ENCODE assay signal across 8 cellular contexts in the genomic region with DNA sequence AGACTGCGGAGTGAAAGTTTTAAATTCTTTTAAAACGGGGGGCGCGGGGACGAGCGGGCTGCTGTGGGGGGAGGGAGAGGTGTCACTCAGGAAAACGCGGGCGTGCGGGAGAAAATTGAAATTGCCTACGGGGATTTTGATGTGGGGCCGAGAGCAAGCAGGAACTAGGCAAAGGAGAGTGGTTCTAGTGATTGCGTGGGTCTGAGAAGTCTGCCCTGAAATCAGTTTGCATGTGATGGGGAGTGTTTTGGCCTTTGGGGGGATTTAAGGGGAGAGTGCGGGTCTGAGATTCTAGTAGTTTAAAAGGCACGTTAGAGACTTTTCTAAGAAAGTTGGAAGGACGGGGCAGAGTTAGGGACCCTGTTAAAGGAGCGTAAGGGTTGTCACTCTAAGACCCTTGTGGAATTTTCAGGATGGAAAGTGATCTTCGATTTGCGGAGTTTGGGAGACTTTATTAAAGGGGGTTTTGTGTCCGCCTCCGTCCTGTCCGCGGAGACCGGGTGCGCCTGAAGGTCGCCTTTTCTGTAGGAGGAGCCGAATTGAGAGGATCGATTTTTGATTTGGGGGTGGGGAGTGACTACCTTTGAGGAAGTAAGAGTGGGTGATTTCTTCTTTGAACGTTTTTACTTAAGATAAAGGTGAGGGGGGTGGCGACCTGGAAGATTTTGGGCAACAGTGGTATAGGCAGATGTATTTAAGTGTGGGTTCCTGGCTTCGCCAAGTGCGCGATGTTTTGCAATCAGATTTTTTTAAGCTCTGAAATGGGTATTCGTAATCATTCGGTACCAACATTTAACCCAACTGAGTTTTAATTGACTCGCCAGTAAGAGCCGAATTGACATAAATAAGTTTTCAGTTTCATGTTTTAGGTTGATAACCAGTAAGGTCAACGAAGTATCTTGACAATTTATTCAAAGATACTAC. TPM values are rescaled to one million over a fixed set of nuclear protein-coding genes. Genes with fewer than 3 reads are reported as not detected.
DNase-seq lines count a peak whose midpoint lies in the region; ATAC-seq and TF ChIP-seq lines count a peak whose summit lies in the region.

No MANE protein-coding gene starts in this region.

- ATAC-seq in Right ventricle myocardium inferior, result no peak
- ATAC-seq in left cardiac atrium, result no peak

- TF ChIP-seq CTCF in esophagus squamous epithelium (IDR thresholded peaks at IDR 0.05) (no peak), neutrophil (IDR thresholded peaks at IDR 0.05) (no peak)

- peaks cover 4 to 57% (median 34%) of the 10 kb centered on the region in 3 donors for H3K4me1 ChIP-seq in esophagus squamous epithelium
- H3K4me1 ChIP-seq in neutrophil (ENCODE audit: control insufficient read depth in 1 of 2, insufficient read depth in 1 of 2, low read depth in 1 of 2, low read length in 1 of 2), result peaks cover 39 to 41% of the 10 kb centered on the region in 2 experiments

- H3K9me3 ChIP-seq in esophagus squamous epithelium (no peaks in the 10 kb centered on the region), neutrophil (no peaks in the 10 kb centered on the region)

- H3K4me3 ChIP-seq in esophagus squamous epithelium (peak overlapping the region; percentile 73 to 98 (median 88)), neutrophil (ENCODE audit: low read depth in 1 of 2, low read length in 1 of 2) (peak overlapping the region; percentile 98 to 100)

- intact Hi-C loops in Right ventricle myocardium inferior (cut with DNase I), result loop anchor here (5.0 kb wide), 1 partner anchor 57 kb away; a partner anchor contains a TSS
- intact Hi-C loops in left cardiac atrium (cut with DNase I), result loop anchor here in 1 of 2 donors (10.0 kb wide), 1 partner anchor 391 kb away; a partner anchor contains a TSS
- intact Hi-C loops in esophagus squamous epithelium (cut with DNase I), result no loop called here

- TF ChIP-seq POLR2A in esophagus squamous epithelium (IDR thresholded peaks at IDR 0.05), result no peak

- WGBS in esophagus squamous epithelium, 2 donors, result 1 to 2% methylated on average over 32 to 37 of the region's 38 CpGs

- H3K27me3 ChIP-seq in esophagus squamous epithelium, result no peaks in the 10 kb centered on the region
- no peaks in the 10 kb centered on the region for H3K27me3 ChIP-seq in neutrophil

- H3K36me3 ChIP-seq in esophagus squamous epithelium, result no peaks in the 10 kb centered on the region
- no peaks in the 10 kb centered on the region for H3K36me3 ChIP-seq in neutrophil

- H3K27ac ChIP-seq in esophagus squamous epithelium (peak overlapping the region; percentile 95 to 100 (median 99)), neutrophil (peak overlapping the region; percentile 94)

- DNase-seq in Right ventricle myocardium inferior (ENCODE audit: missing footprints) (peak; percentile 65), left cardiac atrium (no peak), HuH-7 (ENCODE audit: low spot score) (peak; percentile 14), esophagus squamous epithelium (lab: John Stamatoyannopoulos, UW) (no peak), foreskin melanocyte (no peak), Ammon's horn (ENCODE audit: low spot score) (no peak)
- peak; percentile 12 to 20 for DNase-seq in activated CD4-positive, alpha-beta T cell treated with anti-CD3 and anti-CD28 coated beads for 4 hours

RNA-seq across cellular contexts. Expression of a gene that starts 1.1 kb away (rescaled TPM):
- total RNA-seq in Right ventricle myocardium inferior (12.7 TPM), left cardiac atrium (10 to 100 TPM; 14.3 to 14.8 TPM), esophagus squamous epithelium (10 to 100 TPM; 14.4 to 26.3 (median 18.5) TPM)

RNA-seq across cellular contexts. Expression of a gene that starts 56.4 kb away (rescaled TPM):
- total RNA-seq in Right ventricle myocardium inferior (51.5 TPM), left cardiac atrium (10 to 100 TPM; 39.0 to 41.2 TPM), esophagus squamous epithelium (10 to 100 TPM; 22.4 to 35.7 (median 33.9) TPM)

Comparison
In these comparisons a context has a peak if more than half of its experiments do, and no peak if none do; other contexts are left out.
1. DNase-seq: peak in Right ventricle myocardium inferior (single experiment), HuH-7 (single experiment) and activated CD4-positive, alpha-beta T cell treated with anti-CD3 and anti-CD28 coated beads for 4 hours (2 of 2); none in left cardiac atrium (single experiment), esophagus squamous epithelium (single experiment), foreskin melanocyte (single experiment) and Ammon's horn (single experiment).